8 cellular contexts compared by ENCODE assay signal in the genomic region with DNA sequence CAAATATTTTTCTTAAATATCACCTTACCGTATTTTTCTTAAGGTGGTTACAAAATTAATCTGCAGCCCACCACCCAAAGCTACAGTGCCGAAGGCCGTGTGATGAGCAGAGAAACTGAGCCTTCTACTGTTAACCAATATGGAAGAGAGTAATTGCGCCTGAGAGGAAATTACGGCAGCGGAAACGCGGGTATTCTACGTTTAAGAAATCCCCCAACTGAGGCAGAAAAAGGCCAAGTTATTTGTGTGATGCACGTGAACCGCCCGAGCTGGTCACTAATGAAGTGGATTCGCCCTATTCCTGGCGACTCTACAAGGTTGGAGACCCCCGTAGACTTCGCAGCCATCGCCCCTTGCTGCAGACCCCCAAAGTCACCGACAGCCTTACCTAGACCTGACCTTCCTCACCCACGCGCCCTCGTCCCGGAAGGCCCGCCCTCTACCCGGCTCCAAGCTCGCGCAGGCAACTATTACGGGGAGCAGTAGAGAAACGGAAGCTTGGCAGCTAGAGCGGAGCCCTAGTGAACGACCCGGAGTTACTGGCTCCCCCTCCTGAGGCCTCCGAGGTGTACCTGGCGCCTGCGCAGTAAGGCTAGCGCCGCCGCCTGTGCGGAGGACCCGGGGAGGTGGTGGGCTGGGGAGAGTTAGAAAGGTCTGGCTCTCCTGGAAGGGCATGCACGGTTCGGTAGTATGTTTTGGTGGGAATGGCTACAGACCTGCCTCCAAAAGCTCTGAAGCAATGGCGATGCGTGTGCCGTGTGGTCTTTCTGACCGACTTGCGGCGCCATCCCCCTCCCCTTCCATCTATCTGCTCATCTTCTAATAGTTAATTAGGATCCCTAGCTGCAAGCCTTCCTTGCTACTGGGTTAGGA. TPM values are rescaled to one million over a fixed set of nuclear protein-coding genes. Genes with fewer than 3 reads are reported as not detected.
A peak's percentile ranks its signal among the peaks of the same experiment; 100 is the strongest.
DNase-seq lines count a peak whose midpoint lies in the region; ATAC-seq and TF ChIP-seq lines count a peak whose summit lies in the region.

Gene MRPS33, minus strand, starts transcription at position 430 of the 873 bp plus-strand sequence. CDS start 4,319 bp downstream, outside the sequence.

- intact Hi-C loops in IMR-90 (cut with micrococcal nuclease) = loop anchor here (1.0 to 2.0 kb wide), 6 partner anchors 58 to 724 kb away; partner anchors contain the start of genes AGK and SSBP1
- intact Hi-C loops in OCI-LY7 (cut with micrococcal nuclease; ENCODE audit: unreplicated experiment) = loop anchor here (1.0 to 10.0 kb wide), 8 partner anchors 90 to 840 kb away; partner anchors contain the start of genes BRAF, KDM7A, MKRN1 and NDUFB2

- peaks cover 10 to 23% of the 10 kb centered on the region in 2 experiments for H3K79me1 ChIP-seq in IMR-90 (ENCODE audit: low read depth in 1 of 2, low read length in 2 of 2)

- peak within 1 kb of the TSS; percentile 83 for H3K56ac ChIP-seq in IMR-90 (ENCODE audit: extremely low read depth, insufficient read depth, low read length)

- BruUV-seq in IMR-90 (replicated peaks; lab: Mats Ljungman, UMichigan) (no TSS peak), OCI-LY7 (replicated peaks; lab: Mats Ljungman, UMichigan) (TSS peak; percentile 89)

- peak within 1 kb of the TSS; percentile 89 for H3K4me2 ChIP-seq in IMR-90 (ENCODE audit: low read depth, low read length)
- H3K4me2 ChIP-seq in OCI-LY7 (ENCODE audit: low read length) = peak within 1 kb of the TSS; percentile 99

- H2BK120ac ChIP-seq in IMR-90 (ENCODE audit: low read depth, low read length) = peak within 1 kb of the TSS; percentile 89

- 0% methylated on average over 2 of the region's 47 CpGs; no CpG with 5 or more reads in 1 of the 2 experiments for WGBS in IMR-90 (ENCODE audit: extremely low coverage in 2 of 2, insufficient read length in 1 of 2), 2 experiments

- peak; percentile 97 for ATAC-seq in GM21528 (IDR thresholded peaks at IDR 0.05; ENCODE audit: low FRiP score, unreplicated experiment)
- peak; percentile 100 for ATAC-seq in IMR-90 (ENCODE audit: low read depth)

- H3K79me2 ChIP-seq in OCI-LY7 (ENCODE audit: insufficient read depth, low read depth, low read length) = peaks cover 11% of the 10 kb centered on the region; the same call in 1 of the 2 replicates

- CTCF ChIA-PET in IMR-90 (lab: Yijun Ruan, JAX) (interaction anchor here (0.6 to 1.3 kb wide), 8 partner anchors 10 to 688 kb away, joined by 3 to 5 read pairs (median 3); no protein-coding TSS in a partner anchor), OCI-LY7 (lab: Charles Lee; ENCODE audit: unreplicated experiment) (interaction anchor here (0.6 to 1.1 kb wide), 4 partner anchors 11 to 340 kb away, joined by 3 to 5 read pairs (median 4); no protein-coding TSS in a partner anchor)

- H3K9ac ChIP-seq in IMR-90 (ENCODE audit: low read depth, low read length) = peak within 1 kb of the TSS; percentile 86

- dilution Hi-C loops in IMR-90 (cut with HindIII; ENCODE audit: low sequenced_read_pairs, unreplicated experiment) = no loop called here

- H3K4me1 ChIP-seq in IMR-90 (ENCODE audit: control insufficient read depth, insufficient read depth, low read length) (peaks cover 2% of the 10 kb centered on the region; the same call in 1 of the 2 replicates), OCI-LY7 (ENCODE audit: insufficient read depth, low read length, poor library complexity, severe bottlenecking) (peaks cover 20% of the 10 kb centered on the region)

- H3K23ac ChIP-seq in IMR-90 (ENCODE audit: low read depth, low read length) = peak within 1 kb of the TSS; percentile 97; the same call in 1 of the 2 replicates

- in situ Hi-C loops in IMR-90 (cut with MboI; ENCODE audit: low sequenced_read_pairs) = loop anchor here (5.0 to 25.0 kb wide), 2 partner anchors 202 to 502 kb away; no protein-coding TSS in a partner anchor

- peak within 1 kb of the TSS; percentile 96 for H3K14ac ChIP-seq in IMR-90 (replicated peaks; ENCODE audit: low read depth, low read length)

- peak within 1 kb of the TSS; percentile 81 for H2BK20ac ChIP-seq in IMR-90 (ENCODE audit: low read depth, low read length)

- H3K36me3 ChIP-seq in IMR-90 (ENCODE audit: control insufficient read depth, insufficient read depth, low read length) = no peaks in the 10 kb centered on the region
- H3K36me3 ChIP-seq in OCI-LY7 (ENCODE audit: insufficient read depth, low read length) = peaks cover 10% of the 10 kb centered on the region

- peak within 1 kb of the TSS; percentile 77 for H2BK5ac ChIP-seq in IMR-90 (ENCODE audit: low read depth, low read length, poor library complexity, severe bottlenecking)

- H2BK15ac ChIP-seq in IMR-90 (ENCODE audit: low read depth, low read length) = peak within 1 kb of the TSS; percentile 67; the same call in 2 of the 3 replicates

- H4K91ac ChIP-seq in IMR-90 (ENCODE audit: insufficient read depth, low read depth, low read length) = peak within 1 kb of the TSS; percentile 98

- H3K27ac ChIP-seq in IMR-90 (ENCODE audit: insufficient read depth, low read length) (peak within 1 kb of the TSS; percentile 85), OCI-LY7 (ENCODE audit: low read depth, low read length, poor library complexity, severe bottlenecking) (peak within 1 kb of the TSS; percentile 69)

- H4K8ac ChIP-seq in IMR-90 (ENCODE audit: low read depth in 2 of 2, low read length in 2 of 2) = peak within 1 kb of the TSS; percentile 98 to 99

- no peak for TF ChIP-seq RAD21 in IMR-90 (IDR thresholded peaks at IDR 0.05; ENCODE audit: low read length)

- H3K9me2 ChIP-seq in OCI-LY7 (ENCODE audit: insufficient read depth, low read length) = no peaks in the 10 kb centered on the region

- peaks cover 3% of the 10 kb centered on the region; the same call in 1 of the 2 replicates for H3K9me1 ChIP-seq in IMR-90 (ENCODE audit: insufficient read depth, low read length)

- no peaks in the 10 kb centered on the region for H3K27me3 ChIP-seq in IMR-90 (ENCODE audit: control insufficient read depth, insufficient read depth, low read length)

- no peaks in the 10 kb centered on the region for H3K9me3 ChIP-seq in IMR-90 (ENCODE audit: control insufficient read depth, insufficient read depth, low read length)
- no peaks in the 10 kb centered on the region for H3K9me3 ChIP-seq in OCI-LY7 (ENCODE audit: low read length)

- TF ChIP-seq POLR2A in IMR-90 (IDR thresholded peaks at IDR 0.05; ENCODE audit: low read depth, low read length) = peak; percentile 78

- POLR2A ChIA-PET in IMR-90 (lab: Charles Lee; ENCODE audit: unreplicated experiment) (interaction anchor here (0.8 kb wide), 1 partner anchor 10 kb away, joined by 4 read pairs; no protein-coding TSS in a partner anchor), OCI-LY7 (lab: Charles Lee) (interaction anchor here (0.5 to 2.0 kb wide), 15 partner anchors 10 to 559 kb away, joined by 3 to 9 read pairs (median 4); partner anchors contain the start of gene AGK)

- peak; percentile 87 for TF ChIP-seq CTCF in IMR-90 (conservative IDR thresholded peaks at IDR 0.05; ENCODE audit: low read depth, low read length)
- TF ChIP-seq CTCF in OCI-LY7 (conservative IDR thresholded peaks at IDR 0.05; ENCODE audit: low read length) = peak; percentile 85

- DNase-seq in DMS153 (lab: John Stamatoyannopoulos, UW) = peak; percentile 94
- peak; percentile 94 for DNase-seq in IMR-90
- DNase-seq in OCI-LY7 (ENCODE audit: low spot score) = peak; percentile 97
- peak; percentile 87 for DNase-seq in activated T-cell treated with anti-CD3 and anti-CD28 coated beads for 1 hour (ENCODE audit: low read depth)
- DNase-seq in epidermal melanocyte (ENCODE audit: insufficient read length, low spot score) = peak; percentile 91
- peak; percentile 97 for DNase-seq in middle frontal gyrus (ENCODE audit: extremely low spot score, low spot score)
- DNase-seq in stimulated activated CD8-positive, alpha-beta memory T cell treated with anti-CD3 and anti-CD28 coated beads, Interleukin-2, amount 100 ng/mL, for 48 hours (ENCODE audit: low read depth in 2 of 2) = peak; percentile 85 to 93

- H3K18ac ChIP-seq in IMR-90 (ENCODE audit: low read depth, low read length) = peak within 1 kb of the TSS; percentile 61

- H4K5ac ChIP-seq in IMR-90 (ENCODE audit: low read depth, low read length) = peak within 1 kb of the TSS; percentile 93

- no peaks in the 10 kb centered on the region for H4K20me1 ChIP-seq in IMR-90 (ENCODE audit: insufficient read depth, low read length)
- peaks cover 6% of the 10 kb centered on the region; the same call in 1 of the 2 replicates for H4K20me1 ChIP-seq in OCI-LY7 (ENCODE audit: insufficient read depth, low read length)

- 0 out of 2 replicates have a peak within 1 kb of the TSS, but pooled peaks have one; percentile 31 for H2AK5ac ChIP-seq in IMR-90 (ENCODE audit: low read depth, low read length)

- peak within 1 kb of the TSS; percentile 71 for H3K4me3 ChIP-seq in IMR-90 (ENCODE audit: insufficient read depth, low read depth, low read length)
- H3K4me3 ChIP-seq in OCI-LY7 (ENCODE audit: low read depth, low read length, poor library complexity, severe bottlenecking) = peak within 1 kb of the TSS; percentile 87

- peak within 1 kb of the TSS; percentile 85 for H2AK9ac ChIP-seq in IMR-90 (replicated peaks; ENCODE audit: low read depth, low read length, poor library complexity)

- peak within 1 kb of the TSS; percentile 95 for H3K4ac ChIP-seq in IMR-90 (ENCODE audit: low read depth, low read length)

- H2AFZ ChIP-seq in IMR-90 (replicated peaks; ENCODE audit: low read length, poor library complexity) (peak within 1 kb of the TSS; percentile 99), OCI-LY7 (ENCODE audit: low read length) (peak within 1 kb of the TSS; percentile 96)

TF ChIP-seq in IMR-90, 13 proteins besides CTCF, POLR2A, EP300 and RAD21:
- peak; percentile 27; the same call in 1 of the 2 replicates for TF ChIP-seq MAZ (IDR thresholded peaks at IDR 0.05; ENCODE audit: borderline replicate concordance, low read depth, low read length)
- TF ChIP-seq BHLHE40 (IDR thresholded peaks at IDR 0.05; ENCODE audit: low read depth, low read length) = peak; percentile 79
- TF ChIP-seq RFX5 (IDR thresholded peaks at IDR 0.05; ENCODE audit: low read depth, low read length) = no peak
- TF ChIP-seq MXI1 (IDR thresholded peaks at IDR 0.05; ENCODE audit: borderline replicate concordance, low read depth, low read length) = peak; percentile 76; the same call in 1 of the 2 replicates
- TF ChIP-seq CEBPB (IDR thresholded peaks at IDR 0.05; ENCODE audit: low read depth, low read length) = no peak
- peak; percentile 34 for TF ChIP-seq SMC3 (IDR thresholded peaks at IDR 0.05; ENCODE audit: low read depth, low read length)

RNA-seq across cellular contexts. Expression of gene MRPS33, which starts in this region (rescaled TPM):
- 14.5 and 24.4 TPM in 2 replicates for total RNA-seq in IMR-90 (2012; rRNA removed)
- polyA plus RNA-seq in IMR-90 (2012; rRNA removed) = 33.8 and 34.3 TPM in 2 replicates
- 3.5 and 8.4 TPM in 2 replicates for polyA plus RNA-seq in IMR-90 (2012; cell fraction: cytosol; rRNA removed)
- 0.73 and 6.8 TPM in 2 replicates for polyA plus RNA-seq in IMR-90 (2012; cell fraction: nucleus; rRNA removed; ENCODE audit: low replicate concordance)
- total RNA-seq in OCI-LY7 (2014; rRNA removed; shearing (Covaris generic)) = 21.1 and 42.0 TPM in 2 replicates
- 71.9 and 78.2 TPM in 2 replicates for total RNA-seq in OCI-LY7 (2022)

Comparison
In these comparisons a context has a peak if more than half of its experiments do, and no peak if none do; other contexts are left out.
1. Peak in every context shown above with its lines: DNase-seq, ATAC-seq, H3K4me3 ChIP-seq and H3K27ac ChIP-seq.